ENCODE assay signal across 8 cellular contexts in genomic region chr12:57591567-57592325, GRCh38. TPM values are rescaled to one million over a fixed set of nuclear protein-coding genes. Genes with fewer than 3 reads are reported as not detected.
DNase-seq lines count a peak whose midpoint lies in the region; ATAC-seq and TF ChIP-seq lines count a peak whose summit lies in the region.

No MANE protein-coding gene starts in this region.

- TF ChIP-seq EP300 in SK-N-SH (IDR thresholded peaks at IDR 0.05; ENCODE audit: borderline replicate concordance in 1 of 2, low read depth in 1 of 2, low read length in 1 of 2) (no peak), esophagus muscularis mucosa (IDR thresholded peaks at IDR 0.05) (no peak)

- H3K79me2 ChIP-seq in SK-N-SH (ENCODE audit: insufficient read depth) = peaks cover 8% of the 10 kb centered on the region; the same call in 1 of the 2 replicates

- H3K9me2 ChIP-seq in SK-N-SH = no peaks in the 10 kb centered on the region

- TF ChIP-seq POLR2A in esophagus muscularis mucosa (IDR thresholded peaks at IDR 0.05; ENCODE audit: low read depth) = no peak

- DNase-seq in Calu3 (peak; percentile 43), SK-N-SH (peak; percentile 72), esophagus muscularis mucosa (ENCODE audit: extremely low spot score) (no peak), nephron progenitor cell (peak; percentile 55), NCI-H2107 (lab: John Stamatoyannopoulos, UW) (no peak), OCI-M2 (lab: John Stamatoyannopoulos, UW; ENCODE audit: unreplicated experiment) (no peak)

- POLR2A ChIA-PET in SK-N-SH (lab: Yijun Ruan, JAX) = interaction anchor here (1.1 to 2.7 kb wide), 6 partner anchors 8 to 153 kb away, joined by 3 to 21 read pairs (median 6); partner anchors contain the start of genes ARHGEF25 and TSPAN31

- peaks cover 8 to 14% of the 10 kb centered on the region in 2 experiments; a peak in 2 of 4 replicates for H3K4me1 ChIP-seq in SK-N-SH (ENCODE audit: control insufficient read depth in 1 of 2, insufficient read depth in 2 of 2, low read depth in 1 of 2, low read length in 1 of 2)
- H3K4me1 ChIP-seq in esophagus muscularis mucosa = peaks cover 7 to 34% (median 25%) of the 10 kb centered on the region in 4 donors

- H3F3A ChIP-seq in SK-N-SH (replicated peaks; ENCODE audit: insufficient read depth) = peaks cover 3% of the 10 kb centered on the region

- peaks cover 7 to 12% of the 10 kb centered on the region in 2 experiments for H3K36me3 ChIP-seq in SK-N-SH (replicated peaks in 1 of 2; ENCODE audit: control insufficient read depth in 1 of 2, insufficient read depth in 2 of 2, low read length in 1 of 2)
- peaks cover 12 to 31% (median 20%) of the 10 kb centered on the region in 4 donors for H3K36me3 ChIP-seq in esophagus muscularis mucosa

- peak overlapping the region; percentile 89 to 92 for H3K4me3 ChIP-seq in SK-N-SH (ENCODE audit: low read depth in 2 of 2, low read length in 1 of 2)
- H3K4me3 ChIP-seq in esophagus muscularis mucosa = peak overlapping the region; percentile 69 to 95 (median 77)

- H3K9me3 ChIP-seq in SK-N-SH = no peaks in the 10 kb centered on the region
- H3K9me3 ChIP-seq in esophagus muscularis mucosa = no peaks in the 10 kb centered on the region

- H3K27me3 ChIP-seq in SK-N-SH (ENCODE audit: insufficient read depth) = no peaks in the 10 kb centered on the region
- H3K27me3 ChIP-seq in esophagus muscularis mucosa = peaks cover 0 to 6% (median 0%) of the 10 kb centered on the region in 4 donors

- H3K4me2 ChIP-seq in SK-N-SH = peak overlapping the region; percentile 92

- H2AFZ ChIP-seq in SK-N-SH (ENCODE audit: low read depth) = peak overlapping the region; percentile 82

- no peaks in the 10 kb centered on the region for H4K20me1 ChIP-seq in SK-N-SH (ENCODE audit: insufficient read depth)

- TF ChIP-seq RAD21 in SK-N-SH (IDR thresholded peaks at IDR 0.05; ENCODE audit: low read length) = no peak

- H3K36me3 Mint-ChIP-seq in Calu3 (ENCODE audit: insufficient read depth, unreplicated experiment) (peaks cover 30% of the 10 kb centered on the region), nephron progenitor cell (ENCODE audit: low read depth) (peaks cover 5% of the 10 kb centered on the region)

- peaks cover 3% of the 10 kb centered on the region for H3K9me3 Mint-ChIP-seq in Calu3 (ENCODE audit: low read depth, unreplicated experiment)
- H3K9me3 Mint-ChIP-seq in nephron progenitor cell = no peaks in the 10 kb centered on the region

- H3K27me3 Mint-ChIP-seq in Calu3 (ENCODE audit: unreplicated experiment) (peaks cover 12% of the 10 kb centered on the region), nephron progenitor cell (ENCODE audit: low read depth, poor library complexity) (peaks cover 16% of the 10 kb centered on the region)

- H3K27ac ChIP-seq in SK-N-SH (ENCODE audit: low read depth in 2 of 2, low read length in 1 of 2) (peak overlapping the region; percentile 6 to 47; a peak in 2 of 4 replicates), esophagus muscularis mucosa (replicated peaks in 1 of 4) (peak overlapping the region; percentile 72 to 84 (median 81))

- intact Hi-C loops in Calu3 (cut with micrococcal nuclease; ENCODE audit: unreplicated experiment) = no loop called here
- intact Hi-C loops in esophagus muscularis mucosa (cut with DNase I) = no loop called here

- H3K4me1 Mint-ChIP-seq in Calu3 (ENCODE audit: low read depth, unreplicated experiment) (peaks cover 22% of the 10 kb centered on the region), nephron progenitor cell (peaks cover 20% of the 10 kb centered on the region)

- H3K27ac Mint-ChIP-seq in Calu3 (ENCODE audit: unreplicated experiment) = peak overlapping the region; percentile 94
- H3K27ac Mint-ChIP-seq in nephron progenitor cell = no peak overlapping the region

- 36% methylated on average over 16 of the region's 16 CpGs for WGBS in SK-N-SH (ENCODE audit: low lambda C conversion rate)
- WGBS in esophagus muscularis mucosa = 31% methylated on average over 16 of the region's 16 CpGs

- TF ChIP-seq CTCF in Calu3 (IDR thresholded peaks at IDR 0.05; ENCODE audit: unreplicated experiment) = no peak
- no peak for TF ChIP-seq CTCF in SK-N-SH (IDR thresholded peaks at IDR 0.05)
- TF ChIP-seq CTCF in esophagus muscularis mucosa (IDR thresholded peaks at IDR 0.05) = no peak
- TF ChIP-seq CTCF in nephron progenitor cell (IDR thresholded peaks at IDR 0.05) = no peak

- H3K9ac ChIP-seq in SK-N-SH = peak overlapping the region; percentile 67

- BruUV-seq in Calu3 (replicated peaks; lab: Mats Ljungman, UMichigan) = TSS peak; percentile 50

- CTCF ChIA-PET in Calu3 (lab: Charles Lee) = interaction anchor here (0.6 to 1.0 kb wide), 4 partner anchors 8 to 102 kb away, joined by 3 to 7 read pairs (median 4); partner anchors contain the start of gene OS9
- CTCF ChIA-PET in SK-N-SH (lab: Yijun Ruan, JAX) = interaction anchor here (0.7 to 7.0 kb wide), 12 partner anchors 10 to 144 kb away, joined by 3 to 85 read pairs (median 5); partner anchors contain the start of genes B4GALNT1 and OS9

- H3K4me3 Mint-ChIP-seq in Calu3 (ENCODE audit: low read depth, unreplicated experiment) = peak overlapping the region; percentile 93
- peak overlapping the region; percentile 96 for H3K4me3 Mint-ChIP-seq in nephron progenitor cell

- ATAC-seq in HG02571 (IDR thresholded peaks at IDR 0.05; ENCODE audit: unreplicated experiment) (peak; percentile 2), GM21526 (IDR thresholded peaks at IDR 0.05; ENCODE audit: low FRiP score, unreplicated experiment) (no peak)

TF ChIP-seq in SK-N-SH, 30 proteins besides CTCF, POLR2A, EP300 and RAD21:
- TF ChIP-seq MEF2A (IDR thresholded peaks at IDR 0.05; ENCODE audit: borderline replicate concordance, low read depth) (no peak), RCOR1 (IDR thresholded peaks at IDR 0.05; ENCODE audit: low read length) (no peak), RFX5 (IDR thresholded peaks at IDR 0.05; ENCODE audit: low read length) (no peak), USF2 (IDR thresholded peaks at IDR 0.05; ENCODE audit: borderline replicate concordance, low read depth, low read length) (no peak), REST (IDR thresholded peaks at IDR 0.05; ENCODE audit: low read depth, low read length) (no peak), NRF1 (IDR thresholded peaks at IDR 0.05; ENCODE audit: low read depth, low read length) (no peak), GATA2 (CRISPR knock-in tag; IDR thresholded peaks at IDR 0.05) (no peak)

RNA-seq across cellular contexts. Expression of gene PIP4K2C, which starts 0.8 kb away (rescaled TPM):
- 66.3 and 80.3 TPM in 2 replicates for total RNA-seq in Calu3 (2022)
- 34.2 and 40.1 TPM in 2 replicates for polyA plus RNA-seq in SK-N-SH (2012; rRNA removed)
- 35.5 and 40.3 TPM in 2 replicates for polyA plus RNA-seq in SK-N-SH (2012; cell fraction: cytosol; rRNA removed)
- 25.2 and 35.0 TPM in 2 replicates for polyA plus RNA-seq in SK-N-SH (2012; cell fraction: nucleus; rRNA removed)
- total RNA-seq in esophagus muscularis mucosa = 10 to 100 TPM; 22.7 to 30.7 (median 29.0) TPM

RNA-seq across cellular contexts. Expression of gene DTX3, which starts 12.9 kb away (rescaled TPM):
- total RNA-seq in Calu3 (2022) = 23.1 and 25.9 TPM in 2 replicates
- 61.2 and 62.6 TPM in 2 replicates for polyA plus RNA-seq in SK-N-SH (2012; rRNA removed)
- polyA plus RNA-seq in SK-N-SH (2012; cell fraction: cytosol; rRNA removed) = 21.8 and 33.1 TPM in 2 replicates
- 312 and 331 TPM in 2 replicates for polyA plus RNA-seq in SK-N-SH (2012; cell fraction: nucleus; rRNA removed)
- total RNA-seq in esophagus muscularis mucosa = 10 to 100 TPM; 39.0 to 68.6 (median 46.8) TPM

RNA-seq across cellular contexts. Expression of gene ARHGEF25, which starts 19.5 kb away (rescaled TPM):
- total RNA-seq in Calu3 (2022) = 2.2 and 4.7 TPM in 2 replicates
- polyA plus RNA-seq in SK-N-SH (2012; rRNA removed) = 48.1 and 51.6 TPM in 2 replicates
- polyA plus RNA-seq in SK-N-SH (2012; cell fraction: cytosol; rRNA removed) = 39.3 and 41.6 TPM in 2 replicates
- polyA plus RNA-seq in SK-N-SH (2012; cell fraction: nucleus; rRNA removed) = 220 and 239 TPM in 2 replicates
- total RNA-seq in esophagus muscularis mucosa = 100 to 1,000 TPM in 3 of 4 donors, 10 to 100 TPM in 1; 77.7 to 133 (median 111) TPM

RNA-seq across cellular contexts. Expression of gene B4GALNT1, which starts 41.3 kb away (rescaled TPM):
- total RNA-seq in Calu3 (2022) = 8.1 and 11.1 TPM in 2 replicates
- 5.2 and 5.3 TPM in 2 replicates for polyA plus RNA-seq in SK-N-SH (2012; rRNA removed)
- 3.0 and 5.1 TPM in 2 replicates for polyA plus RNA-seq in SK-N-SH (2012; cell fraction: cytosol; rRNA removed)
- 11.1 and 15.0 TPM in 2 replicates for polyA plus RNA-seq in SK-N-SH (2012; cell fraction: nucleus; rRNA removed)
- 10 to 100 TPM in 2 of 4 donors, 1 to 10 TPM in 2; 2.8 to 10.9 (median 7.3) TPM for total RNA-seq in esophagus muscularis mucosa

RNA-seq across cellular contexts. Expression of gene KIF5A, which starts 41.9 kb away (rescaled TPM):
- 0.10 TPM in 1 of 2 replicates, not detected in the other for total RNA-seq in Calu3 (2022)
- 6.2 and 8.9 TPM in 2 replicates for polyA plus RNA-seq in SK-N-SH (2012; rRNA removed)
- polyA plus RNA-seq in SK-N-SH (2012; cell fraction: cytosol; rRNA removed) = 2.8 and 3.8 TPM in 2 replicates
- polyA plus RNA-seq in SK-N-SH (2012; cell fraction: nucleus; rRNA removed) = 32.0 and 36.4 TPM in 2 replicates
- 1 to 10 TPM; 2.1 to 3.2 (median 2.4) TPM for total RNA-seq in esophagus muscularis mucosa

Comparison
In these comparisons a context has a peak if more than half of its experiments do, and no peak if none do; other contexts are left out.
1. DNase-seq: peak in Calu3 (single experiment), SK-N-SH (single experiment) and nephron progenitor cell (single experiment); none in esophagus muscularis mucosa (single experiment), NCI-H2107 (single experiment) and OCI-M2 (single experiment).
2. RNA of gene ARHGEF25, which starts 19.5 kb away (total RNA-seq): 77.7 to 133 TPM in esophagus muscularis mucosa; 2.2 to 4.7 TPM in Calu3; every median in the first group is over 10 times any median in the second.